In the genomic region with DNA sequence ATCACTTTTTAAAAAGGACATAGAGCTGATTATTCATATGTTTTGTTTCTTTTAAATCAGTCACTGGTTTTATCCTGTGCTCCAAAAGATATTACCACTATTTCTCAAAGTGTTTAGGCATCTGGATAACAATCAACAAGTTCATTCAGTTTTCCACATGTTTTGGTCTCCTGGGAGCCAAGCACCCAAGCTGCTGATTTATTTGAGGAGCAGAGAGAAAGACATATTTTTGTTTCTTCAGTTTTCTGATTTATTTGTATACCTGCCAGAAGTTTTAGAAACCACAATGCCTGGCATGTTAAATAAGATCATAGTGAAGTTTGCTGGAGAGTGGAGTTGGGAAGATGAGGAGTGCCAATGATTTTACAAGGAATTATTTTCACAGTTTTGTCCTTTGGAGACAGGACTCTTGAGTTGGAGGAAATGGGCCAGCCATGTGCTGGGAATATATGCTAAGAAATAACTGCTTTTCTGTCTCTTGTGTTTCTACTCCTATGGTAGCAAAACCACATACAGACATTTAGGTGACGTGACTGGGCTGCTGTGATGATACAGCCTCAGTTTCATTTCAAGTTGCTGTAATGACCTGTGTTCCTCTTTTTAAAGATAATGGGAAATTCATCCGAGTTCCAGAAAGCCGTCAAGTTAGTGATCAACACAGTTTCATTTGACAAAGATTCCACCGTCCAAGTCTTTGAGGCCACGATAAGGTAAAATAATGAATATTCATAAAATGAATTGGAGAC, we compare ENCODE assay signal across 9 cellular contexts. TPM values are rescaled to one million over a fixed set of nuclear protein-coding genes. Genes with fewer than 3 reads are reported as not detected.
DNase-seq lines count a peak whose midpoint lies in the region; ATAC-seq and TF ChIP-seq lines count a peak whose summit lies in the region.
"Had no signal": no experiment of that assay in that cellular context is flagged by ENCODE, and none has a peak within 500 bp of the region (broad histone marks: within the 10 kb centered on the region; RNA-seq: fewer than 3 reads in every experiment).

No MANE protein-coding gene starts in this region.

- no peak overlapping the region for H3K4me2 ChIP-seq in SK-N-SH

- in situ Hi-C loops in brain microvascular endothelial cell (cut with HindIII; ENCODE audit: low pct_ligation_motif_present, low sequenced_read_pairs), result no loop called here

- H4K20me1 ChIP-seq in SK-N-SH (ENCODE audit: insufficient read depth), result no peaks in the 10 kb centered on the region

- DNase-seq in CD1c-positive myeloid dendritic cell (ENCODE audit: extremely low spot score) (peak; percentile 89), adipocyte (ENCODE audit: low read depth) (no peak), brain microvascular endothelial cell (no peak), SK-N-SH (no peak), Right ventricle myocardium inferior (ENCODE audit: missing footprints) (no peak)
- no peak for DNase-seq in activated CD4-positive, CD25-positive, alpha-beta regulatory T cell (lab: John Stamatoyannopoulos, UW)
- DNase-seq: amniotic stem cell had no signal

- no peaks in the 10 kb centered on the region for H3K9me3 ChIP-seq in adipocyte (ENCODE audit: control insufficient read depth, low read length)
- no peaks in the 10 kb centered on the region for H3K9me3 ChIP-seq in SK-N-SH

- no peak for TF ChIP-seq RAD21 in SK-N-SH (IDR thresholded peaks at IDR 0.05; ENCODE audit: low read length)

- no peak overlapping the region for H2AFZ ChIP-seq in SK-N-SH (ENCODE audit: low read depth)

- H3F3A ChIP-seq in SK-N-SH (replicated peaks; ENCODE audit: insufficient read depth), result peaks cover 24% of the 10 kb centered on the region

- H3K36me3 ChIP-seq in adipocyte (ENCODE audit: control insufficient read depth, insufficient read depth, low read length, severe bottlenecking) (peaks cover 21% of the 10 kb centered on the region), brain microvascular endothelial cell (replicated peaks) (peaks cover 38% of the 10 kb centered on the region), SK-N-SH (replicated peaks in 1 of 2; ENCODE audit: control insufficient read depth in 1 of 2, insufficient read depth in 2 of 2, low read length in 1 of 2) (peaks cover 30 to 57% of the 10 kb centered on the region in 2 experiments)

- intact Hi-C loops in Right ventricle myocardium inferior (cut with DNase I), result no loop called here

- H3K4me1 ChIP-seq in adipocyte (ENCODE audit: control insufficient read depth, insufficient read depth, low read length) (peaks cover 71% of the 10 kb centered on the region), SK-N-SH (ENCODE audit: control insufficient read depth in 1 of 2, insufficient read depth in 2 of 2, low read depth in 1 of 2, low read length in 1 of 2) (peaks cover 12 to 48% of the 10 kb centered on the region in 2 experiments)

- H3K27ac ChIP-seq in brain microvascular endothelial cell (no peak overlapping the region), SK-N-SH (ENCODE audit: low read depth in 2 of 2, low read length in 1 of 2) (no peak overlapping the region)

- H3K4me3 ChIP-seq in adipocyte (ENCODE audit: low read length) (no peak overlapping the region), brain microvascular endothelial cell (ENCODE audit: low read depth, low read length) (no peak overlapping the region), SK-N-SH (ENCODE audit: low read depth in 2 of 2, low read length in 1 of 2) (no peak overlapping the region)

- TF ChIP-seq CTCF in brain microvascular endothelial cell (IDR thresholded peaks at IDR 0.05; ENCODE audit: low read depth, low read length, missing control alignments), result no peak
- TF ChIP-seq CTCF in SK-N-SH (IDR thresholded peaks at IDR 0.05), result no peak

- peak; percentile 32 for ATAC-seq in GM21381 (IDR thresholded peaks at IDR 0.05; ENCODE audit: unreplicated experiment)
- ATAC-seq in HG03520 (IDR thresholded peaks at IDR 0.05; ENCODE audit: unreplicated experiment), result peak; percentile 42
- no peak for ATAC-seq in Right ventricle myocardium inferior

- CTCF ChIA-PET in SK-N-SH (lab: Yijun Ruan, JAX), result no interaction called here

- no peak for TF ChIP-seq EP300 in SK-N-SH (IDR thresholded peaks at IDR 0.05; ENCODE audit: borderline replicate concordance in 1 of 2, low read depth in 1 of 2, low read length in 1 of 2)

- peaks cover 53% of the 10 kb centered on the region for H3K79me2 ChIP-seq in SK-N-SH (ENCODE audit: insufficient read depth)

- H3K9me2 ChIP-seq in SK-N-SH, result no peaks in the 10 kb centered on the region

- POLR2A ChIA-PET in SK-N-SH (lab: Yijun Ruan, JAX), result no interaction called here

- H3K9ac ChIP-seq in adipocyte (ENCODE audit: low read length) (peak overlapping the region; percentile 41), SK-N-SH (no peak overlapping the region)

- no peaks in the 10 kb centered on the region for H3K27me3 ChIP-seq in adipocyte (replicated peaks; ENCODE audit: control insufficient read depth, insufficient read depth, low read length)
- H3K27me3 ChIP-seq in brain microvascular endothelial cell (replicated peaks), result no peaks in the 10 kb centered on the region
- H3K27me3 ChIP-seq in SK-N-SH (ENCODE audit: insufficient read depth), result no peaks in the 10 kb centered on the region

- WGBS in SK-N-SH (ENCODE audit: low lambda C conversion rate), result 78% methylated on average over 5 of the region's 5 CpGs

TF ChIP-seq in SK-N-SH, 30 proteins besides CTCF, POLR2A, EP300 and RAD21:
- TF ChIP-seq, protein P1, sequence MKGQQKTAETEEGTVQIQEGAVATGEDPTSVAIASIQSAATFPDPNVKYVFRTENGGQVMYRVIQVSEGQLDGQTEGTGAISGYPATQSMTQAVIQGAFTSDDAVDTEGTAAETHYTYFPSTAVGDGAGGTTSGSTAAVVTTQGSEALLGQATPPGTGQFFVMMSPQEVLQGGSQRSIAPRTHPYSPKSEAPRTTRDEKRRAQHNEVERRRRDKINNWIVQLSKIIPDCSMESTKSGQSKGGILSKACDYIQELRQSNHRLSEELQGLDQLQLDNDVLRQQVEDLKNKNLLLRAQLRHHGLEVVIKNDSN (IDR thresholded peaks at IDR 0.05; ENCODE audit: borderline replicate concordance, low read depth), result no peak
- TF ChIP-seq MXI1 (IDR thresholded peaks at IDR 0.05; ENCODE audit: low read depth, low read length) (no peak), ELF1 (IDR thresholded peaks at IDR 0.05) (no peak), POLR2AphosphoS5 (IDR thresholded peaks at IDR 0.05; ENCODE audit: low read depth, low read length) (no peak), YY1 (IDR thresholded peaks at IDR 0.05; ENCODE audit: low read depth) (no peak), RFX5 (IDR thresholded peaks at IDR 0.05; ENCODE audit: low read length) (no peak), FOXJ3 (CRISPR knock-in tag; IDR thresholded peaks at IDR 0.05) (no peak), TCF12 (IDR thresholded peaks at IDR 0.05) (no peak), JUND (IDR thresholded peaks at IDR 0.05) (no peak), GATA2 (CRISPR knock-in tag; IDR thresholded peaks at IDR 0.05) (no peak), NRF1 (IDR thresholded peaks at IDR 0.05; ENCODE audit: low read depth, low read length) (no peak)
- TF ChIP-seq, protein P2, sequence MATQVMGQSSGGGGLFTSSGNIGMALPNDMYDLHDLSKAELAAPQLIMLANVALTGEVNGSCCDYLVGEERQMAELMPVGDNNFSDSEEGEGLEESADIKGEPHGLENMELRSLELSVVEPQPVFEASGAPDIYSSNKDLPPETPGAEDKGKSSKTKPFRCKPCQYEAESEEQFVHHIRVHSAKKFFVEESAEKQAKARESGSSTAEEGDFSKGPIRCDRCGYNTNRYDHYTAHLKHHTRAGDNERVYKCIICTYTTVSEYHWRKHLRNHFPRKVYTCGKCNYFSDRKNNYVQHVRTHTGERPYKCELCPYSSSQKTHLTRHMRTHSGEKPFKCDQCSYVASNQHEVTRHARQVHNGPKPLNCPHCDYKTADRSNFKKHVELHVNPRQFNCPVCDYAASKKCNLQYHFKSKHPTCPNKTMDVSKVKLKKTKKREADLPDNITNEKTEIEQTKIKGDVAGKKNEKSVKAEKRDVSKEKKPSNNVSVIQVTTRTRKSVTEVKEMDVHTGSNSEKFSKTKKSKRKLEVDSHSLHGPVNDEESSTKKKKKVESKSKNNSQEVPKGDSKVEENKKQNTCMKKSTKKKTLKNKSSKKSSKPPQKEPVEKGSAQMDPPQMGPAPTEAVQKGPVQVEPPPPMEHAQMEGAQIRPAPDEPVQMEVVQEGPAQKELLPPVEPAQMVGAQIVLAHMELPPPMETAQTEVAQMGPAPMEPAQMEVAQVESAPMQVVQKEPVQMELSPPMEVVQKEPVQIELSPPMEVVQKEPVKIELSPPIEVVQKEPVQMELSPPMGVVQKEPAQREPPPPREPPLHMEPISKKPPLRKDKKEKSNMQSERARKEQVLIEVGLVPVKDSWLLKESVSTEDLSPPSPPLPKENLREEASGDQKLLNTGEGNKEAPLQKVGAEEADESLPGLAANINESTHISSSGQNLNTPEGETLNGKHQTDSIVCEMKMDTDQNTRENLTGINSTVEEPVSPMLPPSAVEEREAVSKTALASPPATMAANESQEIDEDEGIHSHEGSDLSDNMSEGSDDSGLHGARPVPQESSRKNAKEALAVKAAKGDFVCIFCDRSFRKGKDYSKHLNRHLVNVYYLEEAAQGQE (IDR thresholded peaks at IDR 0.05; ENCODE audit: low read depth, low read length), result no peak
- TF ChIP-seq, protein P3, sequence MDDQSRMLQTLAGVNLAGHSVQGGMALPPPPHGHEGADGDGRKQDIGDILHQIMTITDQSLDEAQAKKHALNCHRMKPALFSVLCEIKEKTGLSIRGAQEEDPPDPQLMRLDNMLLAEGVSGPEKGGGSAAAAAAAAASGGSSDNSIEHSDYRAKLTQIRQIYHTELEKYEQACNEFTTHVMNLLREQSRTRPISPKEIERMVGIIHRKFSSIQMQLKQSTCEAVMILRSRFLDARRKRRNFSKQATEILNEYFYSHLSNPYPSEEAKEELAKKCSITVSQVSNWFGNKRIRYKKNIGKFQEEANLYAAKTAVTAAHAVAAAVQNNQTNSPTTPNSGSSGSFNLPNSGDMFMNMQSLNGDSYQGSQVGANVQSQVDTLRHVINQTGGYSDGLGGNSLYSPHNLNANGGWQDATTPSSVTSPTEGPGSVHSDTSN (IDR thresholded peaks at IDR 0.05), result no peak

RNA-seq across cellular contexts. Expression of a gene that starts 11.7 kb away (rescaled TPM):
- 25.2 and 37.4 TPM in 2 replicates for polyA plus RNA-seq in SK-N-SH (2012; rRNA removed)
- polyA plus RNA-seq in SK-N-SH (2012; cell fraction: cytosol; rRNA removed), result 34.3 and 35.8 TPM in 2 replicates
- polyA plus RNA-seq in SK-N-SH (2012; cell fraction: nucleus; rRNA removed), result 13.9 and 24.5 TPM in 2 replicates
- total RNA-seq in Right ventricle myocardium inferior, result 6.3 TPM
